ENCODE assay signal across 2 cellular contexts in genomic region chr3:32132706-32133105, GRCh38.
TF ChIP-seq lines count a peak whose summit lies in the region.

No MANE protein-coding gene starts in this region.

TF ChIP-seq in HepG2, 621 proteins besides CTCF, POLR2A, EP300 and RAD21:
- TF ChIP-seq FOXA1 (IDR thresholded peaks at IDR 0.05) (no peak), FOXA1 (CRISPR knock-in tag; IDR thresholded peaks at IDR 0.05) (0 out of 2 replicates have a peak, but pooled peaks have one; percentile 40), ZNF251 (CRISPR knock-in tag; IDR thresholded peaks at IDR 0.05) (no peak), FOXA3 (CRISPR knock-in tag; IDR thresholded peaks at IDR 0.05) (peak; percentile 49; the same call in 1 of the 2 replicates), ZSCAN20 (CRISPR knock-in tag; IDR thresholded peaks at IDR 0.05; ENCODE audit: borderline replicate concordance) (no peak)
- TF ChIP-seq, protein P1, sequence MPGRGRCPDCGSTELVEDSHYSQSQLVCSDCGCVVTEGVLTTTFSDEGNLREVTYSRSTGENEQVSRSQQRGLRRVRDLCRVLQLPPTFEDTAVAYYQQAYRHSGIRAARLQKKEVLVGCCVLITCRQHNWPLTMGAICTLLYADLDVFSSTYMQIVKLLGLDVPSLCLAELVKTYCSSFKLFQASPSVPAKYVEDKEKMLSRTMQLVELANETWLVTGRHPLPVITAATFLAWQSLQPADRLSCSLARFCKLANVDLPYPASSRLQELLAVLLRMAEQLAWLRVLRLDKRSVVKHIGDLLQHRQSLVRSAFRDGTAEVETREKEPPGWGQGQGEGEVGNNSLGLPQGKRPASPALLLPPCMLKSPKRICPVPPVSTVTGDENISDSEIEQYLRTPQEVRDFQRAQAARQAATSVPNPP (CRISPR knock-in tag; IDR thresholded peaks at IDR 0.05), result no peak

TF ChIP-seq in K562, 482 proteins besides CTCF, POLR2A, EP300 and RAD21:
- TF ChIP-seq CHD7 (IDR thresholded peaks at IDR 0.05; ENCODE audit: low read depth, low read length) (no peak), TEAD4 (IDR thresholded peaks at IDR 0.05; ENCODE audit: low read length) (no peak), TEAD4 (CRISPR knock-in tag; IDR thresholded peaks at IDR 0.05; ENCODE audit: borderline replicate concordance) (no peak), ZNF717 (CRISPR knock-in tag; IDR thresholded peaks at IDR 0.05) (no peak), ZNF785 (CRISPR knock-in tag; IDR thresholded peaks at IDR 0.05) (no peak), FOXJ2 (tag; IDR thresholded peaks at IDR 0.05) (0 out of 2 replicates have a peak, but pooled peaks have one; percentile 39), FOXA3 (CRISPR knock-in tag; conservative IDR thresholded peaks at IDR 0.05 in 1 of 2, IDR thresholded peaks at IDR 0.05 in 1 of 2) (peak; percentile 81 to 85)
